ENCODE assay signal across 12 cellular contexts in the genomic region with DNA sequence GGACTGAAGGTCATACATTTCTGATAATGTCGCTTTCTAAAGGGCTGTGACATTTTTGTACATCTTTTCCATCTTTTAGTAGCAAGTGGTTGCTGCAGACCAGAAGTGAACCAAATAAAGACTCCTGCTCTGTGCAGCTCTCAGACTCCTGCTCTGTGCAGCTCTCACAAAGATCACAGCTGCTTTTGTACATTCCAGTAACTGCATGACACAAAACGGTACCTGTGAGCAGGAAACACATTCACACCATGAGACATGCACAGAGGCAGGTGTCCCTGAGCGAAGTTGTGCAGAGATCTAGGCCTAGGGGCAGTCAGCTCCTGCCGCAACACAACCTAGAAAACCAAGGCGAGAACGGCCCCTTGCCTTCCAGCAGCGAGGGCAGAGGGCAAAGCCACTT.
DNase-seq lines count a peak whose midpoint lies in the region; ATAC-seq, FAIRE-seq and TF ChIP-seq lines count a peak whose summit lies in the region.
"Had no signal": no experiment of that assay in that cellular context is flagged by ENCODE, and none has a peak within 500 bp of the region (broad histone marks: within the 10 kb centered on the region; RNA-seq: fewer than 3 reads in every experiment).

No MANE protein-coding gene starts in this region.

- no peaks in the 10 kb centered on the region for H3K27me3 Mint-ChIP-seq in CD4-positive, alpha-beta T cell
- no peaks in the 10 kb centered on the region for H3K27me3 Mint-ChIP-seq in activated naive CD8-positive, alpha-beta T cell treated with anti-CD3 and anti-CD28 coated beads, Interleukin-2, amount 10 ng/mL, durations not matched to agents 7 days and 5 days

- no peak for FAIRE-seq in D721Med (lab: Jason Lieb, UNC)

- peaks cover 6% of the 10 kb centered on the region for H3K4me1 ChIP-seq in left ventricle myocardium inferior
- H3K4me1 ChIP-seq: right lobe of liver, transverse colon had no signal

- intact Hi-C loops in CD4-positive, alpha-beta T cell (cut with DNase I, micrococcal nuclease): no loop called here
- intact Hi-C loops in left ventricle myocardium inferior (cut with micrococcal nuclease): no loop called here

- no peak for DNase-seq in CD4-positive, alpha-beta T cell
- no peak for DNase-seq in activated naive CD8-positive, alpha-beta T cell treated with anti-CD3 and anti-CD28 coated beads, Interleukin-2, amount 10 ng/mL, durations not matched to agents 7 days and 5 days
- DNase-seq in D721Med (ENCODE audit: insufficient read length, low spot score) (no peak), Kasumi-1 (lab: John Stamatoyannopoulos, UW) (no peak), left ventricle myocardium inferior (no peak)
- DNase-seq: NCI-H187; NK-92 treated with Interleukin-12 subunit alpha and Interleukin-12 subunit beta, amount 100 ng/mL, for 24 hours; right lobe of liver; transverse colon had no signal

- H3K27me3 ChIP-seq in CD4-positive, alpha-beta T cell (ENCODE audit: control insufficient read depth, insufficient read depth, low read length): no peaks in the 10 kb centered on the region
- H3K27me3 ChIP-seq in left ventricle myocardium inferior (ENCODE audit: low read depth): no peaks in the 10 kb centered on the region
- H3K27me3 ChIP-seq: right lobe of liver, transverse colon had no signal

- ATAC-seq in CD4-positive, alpha-beta T cell (ENCODE audit: poor library complexity): no peak
- ATAC-seq in GM18868 (IDR thresholded peaks at IDR 0.05; ENCODE audit: unreplicated experiment) (peak; percentile 45), HG03095 (IDR thresholded peaks at IDR 0.05; ENCODE audit: unreplicated experiment) (peak; percentile 42), HG02970 (IDR thresholded peaks at IDR 0.05; ENCODE audit: low FRiP score, unreplicated experiment) (no peak)
- ATAC-seq in activated naive CD8-positive, alpha-beta T cell treated with anti-CD3 and anti-CD28 coated beads, Interleukin-2, amount 10 ng/mL, durations not matched to agents 7 days and 5 days (ENCODE audit: low read depth): no peak
- ATAC-seq: right lobe of liver had no signal

- no peak overlapping the region for H3K4me3 Mint-ChIP-seq in CD4-positive, alpha-beta T cell
- H3K4me3 Mint-ChIP-seq in activated naive CD8-positive, alpha-beta T cell treated with anti-CD3 and anti-CD28 coated beads, Interleukin-2, amount 10 ng/mL, durations not matched to agents 7 days and 5 days: no peak overlapping the region

- H3K27ac ChIP-seq in CD4-positive, alpha-beta T cell (ENCODE audit: low read depth, low read length): peak overlapping the region; percentile 26
- no peak overlapping the region for H3K27ac ChIP-seq in left ventricle myocardium inferior (replicated peaks)
- H3K27ac ChIP-seq: right lobe of liver, transverse colon had no signal

- peak overlapping the region; percentile 67 for H3K27ac Mint-ChIP-seq in CD4-positive, alpha-beta T cell
- H3K27ac Mint-ChIP-seq in activated naive CD8-positive, alpha-beta T cell treated with anti-CD3 and anti-CD28 coated beads, Interleukin-2, amount 10 ng/mL, durations not matched to agents 7 days and 5 days: peak overlapping the region; percentile 61

- no peaks in the 10 kb centered on the region for H3K9me3 ChIP-seq in CD4-positive, alpha-beta T cell (ENCODE audit: control insufficient read depth, low read length)
- no peaks in the 10 kb centered on the region for H3K9me3 ChIP-seq in left ventricle myocardium inferior (replicated peaks)
- H3K9me3 ChIP-seq: right lobe of liver, transverse colon had no signal

- H3K36me3 Mint-ChIP-seq in CD4-positive, alpha-beta T cell (ENCODE audit: low read depth): peaks cover 13% of the 10 kb centered on the region
- peaks cover 9% of the 10 kb centered on the region for H3K36me3 Mint-ChIP-seq in activated naive CD8-positive, alpha-beta T cell treated with anti-CD3 and anti-CD28 coated beads, Interleukin-2, amount 10 ng/mL, durations not matched to agents 7 days and 5 days

- CTCF ChIA-PET in CD4-positive, alpha-beta T cell (lab: Charles Lee): no interaction called here

- H3K9me3 Mint-ChIP-seq in CD4-positive, alpha-beta T cell: no peaks in the 10 kb centered on the region
- H3K9me3 Mint-ChIP-seq in activated naive CD8-positive, alpha-beta T cell treated with anti-CD3 and anti-CD28 coated beads, Interleukin-2, amount 10 ng/mL, durations not matched to agents 7 days and 5 days: no peaks in the 10 kb centered on the region

- no peak overlapping the region for H3K4me3 ChIP-seq in left ventricle myocardium inferior
- H3K4me3 ChIP-seq: right lobe of liver, transverse colon had no signal

- no peak for TF ChIP-seq CTCF in CD4-positive, alpha-beta T cell (IDR thresholded peaks at IDR 0.05)
- TF ChIP-seq CTCF in D721Med (IDR thresholded peaks at IDR 0.05; ENCODE audit: insufficient read depth, missing control alignments): no peak
- no peak for TF ChIP-seq CTCF in left ventricle myocardium inferior (IDR thresholded peaks at IDR 0.05; ENCODE audit: borderline replicate concordance)

- H3K36me3 ChIP-seq in left ventricle myocardium inferior: peaks cover 5% of the 10 kb centered on the region
- H3K36me3 ChIP-seq: right lobe of liver had no signal

- peaks cover 46% of the 10 kb centered on the region for H3K4me1 Mint-ChIP-seq in CD4-positive, alpha-beta T cell (ENCODE audit: low read depth)
- peaks cover 24% of the 10 kb centered on the region for H3K4me1 Mint-ChIP-seq in activated naive CD8-positive, alpha-beta T cell treated with anti-CD3 and anti-CD28 coated beads, Interleukin-2, amount 10 ng/mL, durations not matched to agents 7 days and 5 days

- POLR2A ChIA-PET in CD4-positive, alpha-beta T cell (lab: Charles Lee): no interaction called here
- POLR2A ChIA-PET in activated naive CD8-positive, alpha-beta T cell treated with anti-CD3 and anti-CD28 coated beads, Interleukin-2, amount 10 ng/mL, durations not matched to agents 7 days and 5 days (lab: Charles Lee): interaction anchor here (2.2 kb wide), 1 partner anchor 67 kb away, joined by 6 read pairs; the partner anchor contains the start of gene KLHDC4

Comparison
In these comparisons a context has a peak if more than half of its experiments do, and no peak if none do; other contexts are left out.
1. ATAC-seq: peak in GM18868 (single experiment) and HG03095 (single experiment); none in CD4-positive, alpha-beta T cell (single experiment), activated naive CD8-positive, alpha-beta T cell treated with anti-CD3 and anti-CD28 coated beads, Interleukin-2, amount 10 ng/mL, durations not matched to agents 7 days and 5 days (single experiment) and HG02970 (single experiment).